ENCODE assay signal across 23 cellular contexts in genomic region chr1:232922475-232922874, GRCh38. TPM values are rescaled to one million over a fixed set of nuclear protein-coding genes. Genes with fewer than 3 reads are reported as not detected.
A peak's percentile ranks its signal among the peaks of the same experiment; 100 is the strongest.
DNase-seq lines count a peak whose midpoint lies in the region; ATAC-seq and TF ChIP-seq lines count a peak whose summit lies in the region.
"Had no signal": no experiment of that assay in that cellular context is flagged by ENCODE, and none has a peak within 500 bp of the region (broad histone marks: within the 10 kb centered on the region; RNA-seq: fewer than 3 reads in every experiment).

No MANE protein-coding gene starts in this region.

- no peaks in the 10 kb centered on the region for H3K36me3 Mint-ChIP-seq in T-helper 17 cell (ENCODE audit: low read depth)
- H3K36me3 Mint-ChIP-seq in activated CD4-positive, alpha-beta T cell treated with anti-CD3 and anti-CD28 coated beads for 36 hours (ENCODE audit: low read depth): no peaks in the 10 kb centered on the region

- POLR2A ChIA-PET in AG04450 (lab: Yijun Ruan, JAX): no interaction called here
- POLR2A ChIA-PET in activated CD4-positive, alpha-beta T cell treated with anti-CD3 and anti-CD28 coated beads for 36 hours (lab: Charles Lee): no interaction called here

- no peaks in the 10 kb centered on the region for H3K9me3 Mint-ChIP-seq in activated CD4-positive, alpha-beta T cell treated with anti-CD3 and anti-CD28 coated beads for 36 hours (ENCODE audit: low read depth)

- H3K27ac Mint-ChIP-seq in T-helper 17 cell: peak overlapping the region; percentile 92
- no peak overlapping the region for H3K27ac Mint-ChIP-seq in activated CD4-positive, alpha-beta T cell treated with anti-CD3 and anti-CD28 coated beads for 36 hours

- no peaks in the 10 kb centered on the region for H3K27me3 ChIP-seq in AG04450 (ENCODE audit: control insufficient read depth, insufficient read depth, low read length)
- H3K27me3 ChIP-seq: gastroesophageal sphincter, pancreas, suprapubic skin had no signal

- no peak overlapping the region for H3K27ac ChIP-seq in AG04450 (ENCODE audit: low read depth, low read length)
- H3K27ac ChIP-seq: gastroesophageal sphincter, HL-60, pancreas, suprapubic skin had no signal

- ATAC-seq in T-helper 17 cell (no peak), GM18867 (IDR thresholded peaks at IDR 0.05; ENCODE audit: unreplicated experiment) (no peak)
- ATAC-seq in activated CD4-positive, alpha-beta T cell treated with anti-CD3 and anti-CD28 coated beads for 36 hours: no peak
- ATAC-seq: gastroesophageal sphincter, left ventricle myocardium superior, Panc1 had no signal

- H3K27me3 Mint-ChIP-seq in T-helper 17 cell: no peaks in the 10 kb centered on the region
- no peaks in the 10 kb centered on the region for H3K27me3 Mint-ChIP-seq in activated CD4-positive, alpha-beta T cell treated with anti-CD3 and anti-CD28 coated beads for 36 hours

- H3K4me1 Mint-ChIP-seq in T-helper 17 cell: peaks cover 33% of the 10 kb centered on the region
- peaks cover 58% of the 10 kb centered on the region for H3K4me1 Mint-ChIP-seq in activated CD4-positive, alpha-beta T cell treated with anti-CD3 and anti-CD28 coated beads for 36 hours

- H3K4me3 ChIP-seq in AG04450 (ENCODE audit: low read depth, low read length): no peak overlapping the region
- H3K4me3 ChIP-seq in fibroblast of the aortic adventitia (ENCODE audit: low read depth, low read length): no peak overlapping the region
- H3K4me3 ChIP-seq: gastroesophageal sphincter, pancreas, suprapubic skin had no signal

- intact Hi-C loops in activated CD4-positive, alpha-beta T cell treated with anti-CD3 and anti-CD28 coated beads for 36 hours (cut with DNase I, micrococcal nuclease): loop anchor here in 1 of 2 experiments (2.0 kb wide), 1 partner anchor 28 kb away; the partner anchor contains the start of gene NTPCR

- no peak overlapping the region for H3K4me3 Mint-ChIP-seq in T-helper 17 cell
- no peak overlapping the region for H3K4me3 Mint-ChIP-seq in activated CD4-positive, alpha-beta T cell treated with anti-CD3 and anti-CD28 coated beads for 36 hours

- no peaks in the 10 kb centered on the region for H3K9me3 ChIP-seq in AG04450 (ENCODE audit: control insufficient read depth, insufficient read depth, low read length)
- H3K9me3 ChIP-seq in T-helper 17 cell (ENCODE audit: control insufficient read depth, low read length, poor library complexity, severe bottlenecking): no peaks in the 10 kb centered on the region
- H3K9me3 ChIP-seq: gastroesophageal sphincter, pancreas, suprapubic skin had no signal

- TF ChIP-seq CTCF in AG04450 (IDR thresholded peaks at IDR 0.05; ENCODE audit: low read depth, low read length): no peak
- TF ChIP-seq CTCF in fibroblast of the aortic adventitia (IDR thresholded peaks at IDR 0.05; ENCODE audit: insufficient read depth, low read length): no peak

- CTCF ChIA-PET in AG04450 (lab: Charles Lee): interaction anchor here (1.1 kb wide), 1 partner anchor 31 kb away, joined by 3 read pairs; no protein-coding TSS in a partner anchor
- CTCF ChIA-PET in activated CD4-positive, alpha-beta T cell treated with anti-CD3 and anti-CD28 coated beads for 36 hours (lab: Charles Lee): no interaction called here

- DNase-seq in AG04450 (ENCODE audit: low read depth, low spot score) (peak; percentile 30), ELR (ENCODE audit: low read depth) (peak; percentile 27), T-helper 17 cell (no peak), fibroblast of the aortic adventitia (ENCODE audit: low read depth) (peak; percentile 20), GOT3 (lab: John Stamatoyannopoulos, UW) (no peak), SIG-M5 treated with dmso at 0.1 percent for 504 hours (lab: John Stamatoyannopoulos, UW; ENCODE audit: unreplicated experiment) (no peak)
- no peak for DNase-seq in activated CD4-positive, alpha-beta T cell treated with anti-CD3 and anti-CD28 coated beads for 36 hours
- DNase-seq: ACHN; activated CD4-positive, alpha-beta T cell treated with anti-CD3 and anti-CD28 coated beads for 48 hours; activated naive CD4-positive, alpha-beta T cell treated with anti-CD3 and anti-CD28 coated beads, Interleukin-2, amount 50 U/mL, for 16 hours; effector CD8-positive, alpha-beta T cell; left ventricle myocardium superior; NCI-H2171; NCI-H774; pancreas; small intestine; stimulated activated CD4-positive, alpha-beta T cell treated with anti-CD3 and anti-CD28 coated beads, Interleukin-4, amount 100 ng/mL, for 4 hours; stimulated activated CD8-positive, alpha-beta memory T cell treated with anti-CD3 and anti-CD28 coated beads, Interleukin-4, amount 100 ng/mL, for 48 hours had no signal

RNA-seq across cellular contexts. Expression of gene NTPCR, which starts 27.9 kb away (rescaled TPM):
- 46.2 and 59.0 TPM in 2 replicates for polyA plus RNA-seq in AG04450 (2011; rRNA removed)
- polyA minus RNA-seq in AG04450 (2011; rRNA and poly(A)+ RNA removed): 20.9 and 22.4 TPM in 2 replicates
- total RNA-seq in T-helper 17 cell (10 to 100 TPM; 15.1 to 17.4 TPM), fibroblast of the aortic adventitia (ENCODE audit: low replicate concordance) (19.7 and 29.4 TPM in 2 replicates)
- 10 to 100 TPM; 37.4 to 51.9 TPM for total RNA-seq in activated CD4-positive, alpha-beta T cell treated with anti-CD3 and anti-CD28 coated beads for 36 hours

Comparison
In these comparisons a context has a peak if more than half of its experiments do, and no peak if none do; other contexts are left out.
1. DNase-seq: peak in AG04450 (single experiment), ELR (single experiment) and fibroblast of the aortic adventitia (single experiment); none in T-helper 17 cell (0 of 3), GOT3 (single experiment), activated CD4-positive, alpha-beta T cell treated with anti-CD3 and anti-CD28 coated beads for 36 hours (single experiment) and SIG-M5 treated with dmso at 0.1 percent for 504 hours (single experiment).